In genomic region chr10:28533571-28534304, GRCh38 we compare ENCODE assay signal across 8 cellular contexts. TPM values are rescaled to one million over a fixed set of nuclear protein-coding genes. Genes with fewer than 3 reads are reported as not detected.
A peak's percentile ranks its signal among the peaks of the same experiment; 100 is the strongest.
DNase-seq lines count a peak whose midpoint lies in the region; ATAC-seq and TF ChIP-seq lines count a peak whose summit lies in the region.

No MANE protein-coding gene starts in this region.

- no peaks in the 10 kb centered on the region for H3K9me3 ChIP-seq in MM.1S (replicated peaks; ENCODE audit: insufficient read depth, low read length)

- no peaks in the 10 kb centered on the region for H3K9me2 ChIP-seq in MM.1S (replicated peaks; ENCODE audit: insufficient read depth, low read length)

- H3K36me3 ChIP-seq in MM.1S (replicated peaks; ENCODE audit: insufficient read depth, low read length), result peaks cover 15% of the 10 kb centered on the region; the same call in 1 of the 2 replicates

- peaks cover 31% of the 10 kb centered on the region for H3K4me1 ChIP-seq in MM.1S (ENCODE audit: low read length)

- DNase-seq in COLO668 (lab: John Stamatoyannopoulos, UW; ENCODE audit: unreplicated experiment) (peak; percentile 60), MM.1S (peak; percentile 48), dermis blood vessel endothelial cell (peak; percentile 59), lower leg skin (ENCODE audit: low spot score in 2 of 2) (peak; percentile 53 to 95), NCI-H1930 (lab: John Stamatoyannopoulos, UW) (no peak)
- DNase-seq in activated CD4-positive, alpha-beta T cell treated with anti-CD3 and anti-CD28 coated beads, Interleukin-2, amount 50 U/mL, for 48 hours, result peak; percentile 70 to 72
- DNase-seq in stimulated activated CD4-positive, alpha-beta T cell treated with anti-CD3 and anti-CD28 coated beads, Interleukin-4, amount 100 ng/mL, for 24 hours, result peak; percentile 74

- TF ChIP-seq CTCF in MM.1S (IDR thresholded peaks at IDR 0.05; ENCODE audit: low read length) (no peak), lower leg skin (IDR thresholded peaks at IDR 0.05) (no peak)

- peak overlapping the region; percentile 94 for H3K9ac ChIP-seq in MM.1S (ENCODE audit: low read length)

- intact Hi-C loops in lower leg skin (cut with DNase I; ENCODE audit: low total_unique reads), result no loop called here

- peak overlapping the region; percentile 77; the same call in 1 of the 2 replicates for H3K27ac ChIP-seq in MM.1S (ENCODE audit: low read length)

- peak; percentile 22 for ATAC-seq in GM21723 (IDR thresholded peaks at IDR 0.05; ENCODE audit: unreplicated experiment)

- H2AFZ ChIP-seq in MM.1S (ENCODE audit: low read length), result peak overlapping the region; percentile 60; the same call in 1 of the 2 replicates

- H4K20me1 ChIP-seq in MM.1S (ENCODE audit: insufficient read depth, low read length), result peaks cover 13% of the 10 kb centered on the region

- peaks cover 3% of the 10 kb centered on the region; the same call in 1 of the 2 replicates for H3F3A ChIP-seq in MM.1S (ENCODE audit: insufficient read depth, low read length)

- WGBS in lower leg skin, 2 donors, result 0 to 1% methylated on average over 40 to 58 of the region's 64 CpGs

- peak overlapping the region; percentile 78 for H3K4me2 ChIP-seq in MM.1S (ENCODE audit: low read depth, low read length)

- no peak for TF ChIP-seq POLR2A in lower leg skin (IDR thresholded peaks at IDR 0.05)

- H3K4me3 ChIP-seq in MM.1S (ENCODE audit: low read length) (peak overlapping the region; percentile 92), lower leg skin (ENCODE audit: low read depth, poor library complexity, severe bottlenecking) (peak overlapping the region; percentile 87)

- H3K27me3 ChIP-seq in MM.1S (replicated peaks; ENCODE audit: insufficient read depth, low read length), result no peaks in the 10 kb centered on the region

- peaks cover 69% of the 10 kb centered on the region for H3K79me2 ChIP-seq in MM.1S (ENCODE audit: low read length)

RNA-seq across cellular contexts. Expression of gene WAC, which starts 0.8 kb away (rescaled TPM):
- total RNA-seq in dermis blood vessel endothelial cell, result 51.6 and 59.9 TPM in 2 replicates
- total RNA-seq in lower leg skin, result 100 to 1,000 TPM in 1 of 4 donors, 10 to 100 TPM in 3; 86.2 to 139 (median 92.9) TPM

Comparison
In these comparisons a context has a peak if more than half of its experiments do, and no peak if none do; other contexts are left out.
1. DNase-seq: peak in COLO668 (single experiment), MM.1S (single experiment), activated CD4-positive, alpha-beta T cell treated with anti-CD3 and anti-CD28 coated beads, Interleukin-2, amount 50 U/mL, for 48 hours (2 of 2), dermis blood vessel endothelial cell (single experiment), lower leg skin (2 of 2) and stimulated activated CD4-positive, alpha-beta T cell treated with anti-CD3 and anti-CD28 coated beads, Interleukin-4, amount 100 ng/mL, for 24 hours (single experiment); none in NCI-H1930 (0 of 2).